Comparison of ENCODE assay signal across 8 cellular contexts in genomic region chr22:28741758-28742561, GRCh38. TPM values are rescaled to one million over a fixed set of nuclear protein-coding genes. Genes with fewer than 3 reads are reported as not detected.
DNase-seq lines count a peak whose midpoint lies in the region; ATAC-seq and TF ChIP-seq lines count a peak whose summit lies in the region.

Gene CHEK2, minus strand, starts transcription at chr22:28741820. Its CDS starts 7,099 bp downstream, at chr22:28734721.
Gene HSCB, plus strand, starts transcription at chr22:28742039. Its CDS starts 57 bp downstream, at chr22:28742096.

- TF ChIP-seq POLR2A in GM18951 (IDR thresholded peaks at IDR 0.05; ENCODE audit: extremely low read depth, insufficient read depth, insufficient read length) (peak; percentile 76), spleen (IDR thresholded peaks at IDR 0.05) (peak; percentile 34 to 54 (median 36))

- peak within 1 kb of the TSS; percentile 61 to 97 (median 94) for H3K4me3 ChIP-seq in spleen

- peak within 1 kb of the TSS; percentile 84 for H3K27ac Mint-ChIP-seq in central memory CD8-positive, alpha-beta T cell (ENCODE audit: low read depth)

- H3K4me3 Mint-ChIP-seq in central memory CD8-positive, alpha-beta T cell: peak within 1 kb of the TSS; percentile 78

- ATAC-seq in HG03196 (IDR thresholded peaks at IDR 0.05; ENCODE audit: unreplicated experiment): peak; percentile 85
- ATAC-seq in central memory CD8-positive, alpha-beta T cell (replicated peaks; ENCODE audit: extremely low read depth, poor library complexity, severe bottlenecking): peak; percentile 96

- TF ChIP-seq CTCF in spleen (IDR thresholded peaks at IDR 0.05 in 8 of 11, conservative IDR thresholded peaks at IDR 0.05 in 3 of 11): peak in 4 of 11 experiments; percentile 18 to 39 (median 32)

- intact Hi-C loops in spleen (cut with DNase I; ENCODE audit: low total_unique reads): no loop called here

- 0 to 1% (median 1%) methylated on average over 44 to 56 of the region's 56 CpGs for WGBS in spleen, 5 donors

- DNase-seq in AG08396 (ENCODE audit: low spot score) (peak; percentile 96), NCI-H345 (lab: John Stamatoyannopoulos, UW) (peak; percentile 96), inferior parietal cortex (ENCODE audit: extremely low spot score) (peak; percentile 97), spleen (peak; percentile 97)
- DNase-seq in activated CD4-positive, CD25-positive, alpha-beta regulatory T cell (lab: John Stamatoyannopoulos, UW): peak; percentile 90 to 95 (median 92)
- peak; percentile 88 to 96 for DNase-seq in central memory CD8-positive, alpha-beta T cell (ENCODE audit: low spot score in 2 of 2)

- no peaks in the 10 kb centered on the region for H3K9me3 ChIP-seq in spleen

- H3K4me1 Mint-ChIP-seq in central memory CD8-positive, alpha-beta T cell: peaks cover 20% of the 10 kb centered on the region

- H3K9me3 Mint-ChIP-seq in central memory CD8-positive, alpha-beta T cell: no peaks in the 10 kb centered on the region

- H3K4me1 ChIP-seq in spleen: peaks cover 6 to 41% (median 22%) of the 10 kb centered on the region in 6 donors

- peaks cover 3 to 45% (median 32%) of the 10 kb centered on the region in 6 donors for H3K36me3 ChIP-seq in spleen

- peaks cover 31% of the 10 kb centered on the region for H3K36me3 Mint-ChIP-seq in central memory CD8-positive, alpha-beta T cell (ENCODE audit: insufficient read depth)

- no peaks in the 10 kb centered on the region for H3K27me3 Mint-ChIP-seq in central memory CD8-positive, alpha-beta T cell

- no peaks in the 10 kb centered on the region for H3K27me3 ChIP-seq in spleen (replicated peaks in 1 of 7)

- H3K27ac ChIP-seq in spleen: peak within 1 kb of the TSS; percentile 91 to 100 (median 99)

- in situ Hi-C loops in GM18951 (cut with MboI; ENCODE audit: low sequenced_read_pairs, unreplicated experiment): no loop called here

RNA-seq across cellular contexts. Expression of gene CHEK2, which starts in this region (rescaled TPM):
- total RNA-seq in spleen: 10 to 100 TPM in 4 of 7 donors, 1 to 10 TPM in 3; 8.1 to 18.9 (median 10.6) TPM
- polyA plus RNA-seq in spleen: 10 to 100 TPM; 17.4 to 21.2 (median 19.8) TPM

RNA-seq across cellular contexts. Expression of gene HSCB, which starts in this region (rescaled TPM):
- 10 to 100 TPM; 13.5 to 24.5 (median 17.2) TPM for total RNA-seq in spleen
- polyA plus RNA-seq in spleen: 10 to 100 TPM; 24.8 to 26.6 (median 26.2) TPM

Comparison
In these comparisons a context has a peak if more than half of its experiments do, and no peak if none do; other contexts are left out.
1. Peak in every context shown above with its lines: DNase-seq, ATAC-seq, H3K4me3 ChIP-seq and H3K27ac ChIP-seq.